Comparison of ENCODE assay signal across 20 cellular contexts in the genomic region with DNA sequence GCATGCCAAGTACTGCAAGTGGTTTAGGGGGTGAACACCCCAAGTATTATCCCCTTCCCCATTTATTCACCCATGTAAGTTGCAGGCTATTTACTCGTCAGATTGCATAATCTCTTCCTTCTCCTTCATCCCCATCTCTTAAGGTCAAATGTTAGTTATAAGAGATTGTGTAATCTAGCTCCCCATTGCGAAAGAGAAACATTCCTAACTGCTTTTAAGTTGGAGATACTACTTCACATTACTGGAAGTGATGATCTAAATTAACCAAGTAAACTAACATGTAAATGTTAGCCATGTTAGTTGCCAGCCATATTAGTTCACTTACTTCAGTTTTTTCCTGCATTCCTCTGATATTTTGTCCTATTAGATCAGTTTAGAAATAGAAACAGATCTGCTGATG.
DNase-seq lines count a peak whose midpoint lies in the region; ATAC-seq and TF ChIP-seq lines count a peak whose summit lies in the region.
"Had no signal": no experiment of that assay in that cellular context is flagged by ENCODE, and none has a peak within 500 bp of the region (broad histone marks: within the 10 kb centered on the region; RNA-seq: fewer than 3 reads in every experiment).

No MANE protein-coding gene starts in this region.

- no peak overlapping the region for H3K18ac ChIP-seq in mesendoderm (ENCODE audit: low read length)

- no peak overlapping the region for H3K9ac ChIP-seq in mesendoderm (ENCODE audit: low read length)

- no peak overlapping the region for H3K27ac ChIP-seq in mesendoderm (ENCODE audit: low read depth, low read length)
- H3K27ac ChIP-seq in body of pancreas = no peak overlapping the region
- H3K27ac ChIP-seq: dorsolateral prefrontal cortex had no signal

- no CpG with 5 or more reads among the region's 2 CpGs for WGBS in mesendoderm (ENCODE audit: extremely low coverage, insufficient coverage, low lambda C conversion rate)
- WGBS in body of pancreas, 2 donors = 27 to 28% methylated on average over 2 of the region's 2 CpGs

- H4K5ac ChIP-seq in mesendoderm (ENCODE audit: low read length) = no peak overlapping the region

- H3K36me3 ChIP-seq in mesendoderm (ENCODE audit: control insufficient read depth, insufficient read depth, low read length) (no peaks in the 10 kb centered on the region), body of pancreas (replicated peaks in 1 of 2; ENCODE audit: insufficient read depth in 1 of 2, low read depth in 2 of 2) (no peaks in the 10 kb centered on the region)

- no peak overlapping the region for H2BK120ac ChIP-seq in mesendoderm (ENCODE audit: low read depth, low read length)

- H3K4me1 ChIP-seq in mesendoderm (ENCODE audit: control insufficient read depth, low read depth, low read length) = no peaks in the 10 kb centered on the region
- H3K4me1 ChIP-seq in body of pancreas = no peaks in the 10 kb centered on the region

- H3K4me3 Mint-ChIP-seq in activated CD4-positive, alpha-beta memory T cell treated with anti-CD3 and anti-CD28 coated beads, Interleukin-2, amount 10 ng/mL, durations not matched to agents 7 days and 5 days = no peak overlapping the region
- H3K4me3 Mint-ChIP-seq: naive B cell; stimulated activated naive CD8-positive, alpha-beta T cell treated with anti-CD3 and anti-CD28 coated beads, Interleukin-15, Interleukin-2, amounts not matched to agents 100 ng/mL and 50 ng/mL, for 24 hours had no signal

- no peaks in the 10 kb centered on the region for H3K4me1 Mint-ChIP-seq in activated CD4-positive, alpha-beta memory T cell treated with anti-CD3 and anti-CD28 coated beads, Interleukin-2, amount 10 ng/mL, durations not matched to agents 7 days and 5 days
- H3K4me1 Mint-ChIP-seq: naive B cell had no signal

- CTCF ChIA-PET in activated CD4-positive, alpha-beta memory T cell treated with anti-CD3 and anti-CD28 coated beads, Interleukin-2, amount 10 ng/mL, durations not matched to agents 7 days and 5 days (lab: Charles Lee) = no interaction called here

- POLR2A ChIA-PET in activated CD4-positive, alpha-beta memory T cell treated with anti-CD3 and anti-CD28 coated beads, Interleukin-2, amount 10 ng/mL, durations not matched to agents 7 days and 5 days (lab: Charles Lee) = no interaction called here

- no peak overlapping the region for H3K27ac Mint-ChIP-seq in activated CD4-positive, alpha-beta memory T cell treated with anti-CD3 and anti-CD28 coated beads, Interleukin-2, amount 10 ng/mL, durations not matched to agents 7 days and 5 days
- H3K27ac Mint-ChIP-seq: activated naive CD4-positive, alpha-beta T cell treated with anti-CD3 and anti-CD28 coated beads, Interleukin-2, amount 50 U/mL, for 72 hours; naive B cell; stimulated activated naive CD8-positive, alpha-beta T cell treated with anti-CD3 and anti-CD28 coated beads, Interleukin-15, Interleukin-2, amounts not matched to agents 100 ng/mL and 50 ng/mL, for 24 hours had no signal

- DNase-seq in AG10803 (ENCODE audit: low read depth) (peak; percentile 3), NOMO-1 treated with DMSO at 0.1 percent for 48 hours (lab: John Stamatoyannopoulos, UW; ENCODE audit: unreplicated experiment) (peak; percentile 21), mesendoderm (peak; percentile 4), body of pancreas (no peak)
- no peak for DNase-seq in activated CD4-positive, alpha-beta memory T cell treated with anti-CD3 and anti-CD28 coated beads, Interleukin-2, amount 10 ng/mL, durations not matched to agents 7 days and 5 days
- DNase-seq: activated CD4-positive, alpha-beta T cell treated with anti-CD3 and anti-CD28 coated beads, Interleukin-2, amount 50 U/mL, for 4 hours; activated T-cell treated with anti-CD3 and anti-CD28 coated beads, Interleukin-2, amount 50 U/mL, for 1 hour; COR-L47; dorsolateral prefrontal cortex; EL; Karpas-422; naive B cell; NCI-H1694; NCI-H446; posterior cingulate gyrus had no signal

- peak; percentile 36 for ATAC-seq in esophagus mucosa
- no peak for ATAC-seq in HG03342 (IDR thresholded peaks at IDR 0.05; ENCODE audit: unreplicated experiment)
- no peak for ATAC-seq in HG02973 (IDR thresholded peaks at IDR 0.05; ENCODE audit: unreplicated experiment)
- no peak for ATAC-seq in body of pancreas
- ATAC-seq: activated naive CD4-positive, alpha-beta T cell treated with anti-CD3 and anti-CD28 coated beads, Interleukin-2, amount 50 U/mL, for 72 hours had no signal

- H3K27me3 Mint-ChIP-seq in activated CD4-positive, alpha-beta memory T cell treated with anti-CD3 and anti-CD28 coated beads, Interleukin-2, amount 10 ng/mL, durations not matched to agents 7 days and 5 days = no peaks in the 10 kb centered on the region
- H3K27me3 Mint-ChIP-seq: naive B cell; stimulated activated naive CD8-positive, alpha-beta T cell treated with anti-CD3 and anti-CD28 coated beads, Interleukin-15, Interleukin-2, amounts not matched to agents 100 ng/mL and 50 ng/mL, for 24 hours had no signal

- intact Hi-C loops in body of pancreas (cut with DNase I) = no loop called here

- H2BK5ac ChIP-seq in mesendoderm (ENCODE audit: low read length) = no peak overlapping the region

- TF ChIP-seq CTCF in AG10803 (conservative IDR thresholded peaks at IDR 0.05; ENCODE audit: low read length) = no peak
- no peak for TF ChIP-seq CTCF in body of pancreas (IDR thresholded peaks at IDR 0.05)

- H3K4ac ChIP-seq in mesendoderm (ENCODE audit: low read depth, low read length) = no peak overlapping the region

- peaks cover 11% of the 10 kb centered on the region for H3K9me3 Mint-ChIP-seq in activated CD4-positive, alpha-beta memory T cell treated with anti-CD3 and anti-CD28 coated beads, Interleukin-2, amount 10 ng/mL, durations not matched to agents 7 days and 5 days
- H3K9me3 Mint-ChIP-seq: naive B cell had no signal

- no peak overlapping the region for H4K8ac ChIP-seq in mesendoderm (ENCODE audit: low read depth, low read length)

- no peak overlapping the region for H2AK5ac ChIP-seq in mesendoderm (ENCODE audit: low read length)

- no peak overlapping the region for H2BK15ac ChIP-seq in mesendoderm (replicated peaks; ENCODE audit: low read depth)

- H3K56ac ChIP-seq in mesendoderm (ENCODE audit: low read length) = no peak overlapping the region

- H3K27me3 ChIP-seq in mesendoderm (ENCODE audit: insufficient read depth, low read length, poor library complexity) = no peaks in the 10 kb centered on the region
- H3K27me3 ChIP-seq in body of pancreas = no peaks in the 10 kb centered on the region
- H3K27me3 ChIP-seq: dorsolateral prefrontal cortex had no signal

- TF ChIP-seq POLR2A in body of pancreas (IDR thresholded peaks at IDR 0.05) = no peak

- H3K9me3 ChIP-seq in body of pancreas = no peaks in the 10 kb centered on the region

- H3K36me3 Mint-ChIP-seq in activated CD4-positive, alpha-beta memory T cell treated with anti-CD3 and anti-CD28 coated beads, Interleukin-2, amount 10 ng/mL, durations not matched to agents 7 days and 5 days (ENCODE audit: low read depth) = no peaks in the 10 kb centered on the region
- H3K36me3 Mint-ChIP-seq: activated naive CD4-positive, alpha-beta T cell treated with anti-CD3 and anti-CD28 coated beads, Interleukin-2, amount 50 U/mL, for 72 hours; naive B cell had no signal

- H3K23ac ChIP-seq in mesendoderm (ENCODE audit: low read length) = no peak overlapping the region

- no peak overlapping the region for H3K4me2 ChIP-seq in mesendoderm (ENCODE audit: low read length)

- H3K79me1 ChIP-seq in mesendoderm (ENCODE audit: low read length) = no peaks in the 10 kb centered on the region

- no peaks in the 10 kb centered on the region for H3K79me2 ChIP-seq in mesendoderm (ENCODE audit: control insufficient read depth, insufficient read depth, low read length)

- H3K4me3 ChIP-seq in AG10803 (ENCODE audit: low read length) (no peak overlapping the region), mesendoderm (ENCODE audit: low read length) (no peak overlapping the region), body of pancreas (no peak overlapping the region)
- H3K4me3 ChIP-seq: dorsolateral prefrontal cortex had no signal

Comparison
In these comparisons a context has a peak if more than half of its experiments do, and no peak if none do; other contexts are left out.
1. DNase-seq: peak in AG10803 (single experiment), NOMO-1 treated with DMSO at 0.1 percent for 48 hours (single experiment) and mesendoderm (single experiment); none in activated CD4-positive, alpha-beta memory T cell treated with anti-CD3 and anti-CD28 coated beads, Interleukin-2, amount 10 ng/mL, durations not matched to agents 7 days and 5 days (single experiment) and body of pancreas (0 of 4).